ENCODE assay signal across 22 cellular contexts in the genomic region with DNA sequence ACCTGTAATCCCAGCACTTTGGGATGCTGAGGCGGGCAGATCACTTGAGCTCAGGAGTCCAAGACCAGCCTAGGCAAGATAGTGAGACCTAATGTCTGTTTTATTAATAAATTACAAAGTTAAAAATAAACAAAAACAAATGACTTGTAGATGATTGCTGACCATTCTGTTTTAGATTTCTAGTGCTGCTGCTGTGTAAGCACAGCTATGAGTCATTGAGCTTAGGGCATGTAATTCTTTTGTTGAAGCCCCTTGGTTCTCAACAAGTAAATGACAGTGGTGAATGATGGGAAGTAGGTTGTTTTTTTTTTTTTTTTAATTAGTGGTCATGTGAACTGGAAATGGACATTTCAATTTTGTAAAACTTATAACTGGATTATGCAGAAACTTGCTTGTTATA.
DNase-seq lines count a peak whose midpoint lies in the region; ATAC-seq and TF ChIP-seq lines count a peak whose summit lies in the region.
"Had no signal": no experiment of that assay in that cellular context is flagged by ENCODE, and none has a peak within 500 bp of the region (broad histone marks: within the 10 kb centered on the region; RNA-seq: fewer than 3 reads in every experiment).

No MANE protein-coding gene starts in this region.

- no peaks in the 10 kb centered on the region for H3K9me3 Mint-ChIP-seq in natural killer cell
- H3K9me3 Mint-ChIP-seq in type B pancreatic cell: no peaks in the 10 kb centered on the region
- H3K9me3 Mint-ChIP-seq: brain; CD8-positive, alpha-beta memory T cell; immature natural killer cell; mesothelial cell of epicardium had no signal

- H3K4me1 Mint-ChIP-seq in natural killer cell (peaks cover 0 to 6% of the 10 kb centered on the region in 2 donors), type B pancreatic cell (ENCODE audit: unreplicated experiment) (peaks cover 11% of the 10 kb centered on the region)
- H3K4me1 Mint-ChIP-seq: CD8-positive, alpha-beta memory T cell; mesothelial cell of epicardium had no signal

- no peak for ATAC-seq in heart left ventricle
- no peak for ATAC-seq in natural killer cell
- ATAC-seq: T-helper 17 cell had no signal

- TF ChIP-seq RAD21 in liver (IDR thresholded peaks at IDR 0.05): no peak

- no peak overlapping the region for H3K4me3 Mint-ChIP-seq in natural killer cell
- no peak overlapping the region for H3K4me3 Mint-ChIP-seq in type B pancreatic cell
- H3K4me3 Mint-ChIP-seq: brain; CD8-positive, alpha-beta memory T cell; immature natural killer cell; mesothelial cell of epicardium; T-helper 17 cell had no signal

- no peak overlapping the region for H3K27ac Mint-ChIP-seq in natural killer cell
- no peak overlapping the region for H3K27ac Mint-ChIP-seq in type B pancreatic cell
- H3K27ac Mint-ChIP-seq: T-helper 17 cell had no signal

- H3K27me3 ChIP-seq in liver (ENCODE audit: control insufficient read depth in 4 of 4, insufficient read depth in 4 of 4, low read length in 3 of 4) (no peaks in the 10 kb centered on the region), heart left ventricle (no peaks in the 10 kb centered on the region)
- H3K27me3 ChIP-seq: tibial nerve had no signal

- TF ChIP-seq POLR2A in heart left ventricle (IDR thresholded peaks at IDR 0.05): no peak

- H3K36me3 ChIP-seq in liver (ENCODE audit: control insufficient read depth in 4 of 4, insufficient read depth in 3 of 4, low read depth in 1 of 4, low read length in 3 of 4): peaks cover under 1 to 13% (median 6%) of the 10 kb centered on the region in 4 donors
- peaks cover 0 to 93% (median 84%) of the 10 kb centered on the region in 9 donors for H3K36me3 ChIP-seq in heart left ventricle

- no peaks in the 10 kb centered on the region for H3K9me3 ChIP-seq in liver (ENCODE audit: control insufficient read depth in 4 of 4, low read length in 3 of 4)
- no peaks in the 10 kb centered on the region for H3K9me3 ChIP-seq in heart left ventricle
- H3K9me3 ChIP-seq: HAP-1, tibial nerve had no signal

- H3K4me1 ChIP-seq in liver (ENCODE audit: control insufficient read depth in 4 of 4, insufficient read depth in 4 of 4, low read length in 3 of 4) (peaks cover 5 to 28% (median 9%) of the 10 kb centered on the region in 4 donors), heart left ventricle (no peaks in the 10 kb centered on the region)
- H3K4me1 ChIP-seq: tibial nerve had no signal

- no peak overlapping the region for H3K4me3 ChIP-seq in choroid plexus epithelial cell (ENCODE audit: low read depth, low read length)
- no peak overlapping the region for H3K4me3 ChIP-seq in liver (ENCODE audit: low read depth in 1 of 3, low read length in 3 of 3)
- no peak overlapping the region for H3K4me3 ChIP-seq in heart left ventricle
- H3K4me3 ChIP-seq: HAP-1, tibial nerve had no signal

- H3K27me3 Mint-ChIP-seq in natural killer cell (ENCODE audit: low read depth in 2 of 2) (no peaks in the 10 kb centered on the region), type B pancreatic cell (no peaks in the 10 kb centered on the region)
- H3K27me3 Mint-ChIP-seq: brain; CD8-positive, alpha-beta memory T cell; T-helper 17 cell had no signal

- peak; percentile 15 for DNase-seq in AG08395 (ENCODE audit: low spot score)
- peak; percentile 66 for DNase-seq in M059J (ENCODE audit: low read depth)
- peak; percentile 50 for DNase-seq in choroid plexus epithelial cell (ENCODE audit: low read depth)
- DNase-seq in stimulated activated CD4-positive, alpha-beta T cell treated with anti-CD3 and anti-CD28 coated beads, Interleukin-4, amount 100 ng/mL, for 1 hour: no peak
- no peak for DNase-seq in heart left ventricle
- DNase-seq in natural killer cell: no peak
- no peak for DNase-seq in type B pancreatic cell (ENCODE audit: extremely low spot score, unreplicated experiment)
- DNase-seq: ACHN; activated CD4-positive, CD25-positive, alpha-beta regulatory T cell treated with anti-CD3 and anti-CD28 coated beads, Interleukin-2, amount 50 U/mL, for 72 hours; activated gamma-delta T cell treated with Interleukin-2 at 50 U/mL for 16 hours; CD8-positive, alpha-beta memory T cell; GF-D8; immature natural killer cell; MV-4-11; NCI-H2081 treated with DMSO at 0.1 percent for 48 hours; NCI-H748 treated with DMSO at 0.1 percent for 48 hours; T-helper 17 cell had no signal

- intact Hi-C loops in heart left ventricle (cut with DNase I) (loop anchor here in 2 of 10 donors (10.0 kb wide), 2 partner anchors 114 to 124 kb away; no protein-coding TSS in a partner anchor), natural killer cell (cut with micrococcal nuclease) (no loop called here)

- 98% methylated on average over 1 of the region's 1 CpG for WGBS in liver
- WGBS in heart left ventricle, 4 donors: 96 to 100% (median 98%) methylated on average over 1 of the region's 1 CpG

- H3K27ac ChIP-seq in liver (ENCODE audit: low read depth in 1 of 2, low read length in 2 of 2): peak overlapping the region; percentile 70 to 88
- H3K27ac ChIP-seq in heart left ventricle: no peak overlapping the region
- H3K27ac ChIP-seq: tibial nerve had no signal

- H3K9ac ChIP-seq in liver (ENCODE audit: low read depth in 1 of 2, low read length in 2 of 2): no peak overlapping the region

- TF ChIP-seq CTCF in choroid plexus epithelial cell (conservative IDR thresholded peaks at IDR 0.05; ENCODE audit: low read depth, low read length) (no peak), liver (IDR thresholded peaks at IDR 0.05; ENCODE audit: low read depth, low read length, missing input control) (no peak), heart left ventricle (IDR thresholded peaks at IDR 0.05) (no peak), natural killer cell (IDR thresholded peaks at IDR 0.05) (no peak), type B pancreatic cell (conservative IDR thresholded peaks at IDR 0.05) (no peak)

- H3K36me3 Mint-ChIP-seq in natural killer cell (no peaks in the 10 kb centered on the region), type B pancreatic cell (peaks cover 28% of the 10 kb centered on the region)

TF ChIP-seq in liver, 16 proteins besides CTCF, POLR2A, EP300 and RAD21:
- TF ChIP-seq GABPA (IDR thresholded peaks at IDR 0.05 in 1 of 2, conservative IDR thresholded peaks at IDR 0.05 in 1 of 2) (no peak), YY1 (IDR thresholded peaks at IDR 0.05) (no peak), FOXA1 (IDR thresholded peaks at IDR 0.05) (no peak), TAF1 (conservative IDR thresholded peaks at IDR 0.05) (no peak), SP1 (IDR thresholded peaks at IDR 0.05) (no peak), HNF4A (conservative IDR thresholded peaks at IDR 0.05) (no peak)
- TF ChIP-seq, protein P1, sequence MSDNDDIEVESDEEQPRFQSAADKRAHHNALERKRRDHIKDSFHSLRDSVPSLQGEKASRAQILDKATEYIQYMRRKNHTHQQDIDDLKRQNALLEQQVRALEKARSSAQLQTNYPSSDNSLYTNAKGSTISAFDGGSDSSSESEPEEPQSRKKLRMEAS (IDR thresholded peaks at IDR 0.05): no peak
- TF ChIP-seq, protein P2, sequence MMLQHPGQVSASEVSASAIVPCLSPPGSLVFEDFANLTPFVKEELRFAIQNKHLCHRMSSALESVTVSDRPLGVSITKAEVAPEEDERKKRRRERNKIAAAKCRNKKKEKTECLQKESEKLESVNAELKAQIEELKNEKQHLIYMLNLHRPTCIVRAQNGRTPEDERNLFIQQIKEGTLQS (IDR thresholded peaks at IDR 0.05): no peak
- TF ChIP-seq, protein P3, sequence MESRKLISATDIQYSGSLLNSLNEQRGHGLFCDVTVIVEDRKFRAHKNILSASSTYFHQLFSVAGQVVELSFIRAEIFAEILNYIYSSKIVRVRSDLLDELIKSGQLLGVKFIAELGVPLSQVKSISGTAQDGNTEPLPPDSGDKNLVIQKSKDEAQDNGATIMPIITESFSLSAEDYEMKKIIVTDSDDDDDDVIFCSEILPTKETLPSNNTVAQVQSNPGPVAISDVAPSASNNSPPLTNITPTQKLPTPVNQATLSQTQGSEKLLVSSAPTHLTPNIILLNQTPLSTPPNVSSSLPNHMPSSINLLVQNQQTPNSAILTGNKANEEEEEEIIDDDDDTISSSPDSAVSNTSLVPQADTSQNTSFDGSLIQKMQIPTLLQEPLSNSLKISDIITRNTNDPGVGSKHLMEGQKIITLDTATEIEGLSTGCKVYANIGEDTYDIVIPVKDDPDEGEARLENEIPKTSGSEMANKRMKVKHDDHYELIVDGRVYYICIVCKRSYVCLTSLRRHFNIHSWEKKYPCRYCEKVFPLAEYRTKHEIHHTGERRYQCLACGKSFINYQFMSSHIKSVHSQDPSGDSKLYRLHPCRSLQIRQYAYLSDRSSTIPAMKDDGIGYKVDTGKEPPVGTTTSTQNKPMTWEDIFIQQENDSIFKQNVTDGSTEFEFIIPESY (IDR thresholded peaks at IDR 0.05): no peak

Comparison
In these comparisons a context has a peak if more than half of its experiments do, and no peak if none do; other contexts are left out.
1. DNase-seq: peak in AG08395 (single experiment), M059J (single experiment) and choroid plexus epithelial cell (single experiment); none in stimulated activated CD4-positive, alpha-beta T cell treated with anti-CD3 and anti-CD28 coated beads, Interleukin-4, amount 100 ng/mL, for 1 hour (single experiment), heart left ventricle (0 of 5), natural killer cell (single experiment) and type B pancreatic cell (single experiment).
2. H3K27ac ChIP-seq: peak in liver (2 of 2); none in heart left ventricle (0 of 12).